In the genomic region with DNA sequence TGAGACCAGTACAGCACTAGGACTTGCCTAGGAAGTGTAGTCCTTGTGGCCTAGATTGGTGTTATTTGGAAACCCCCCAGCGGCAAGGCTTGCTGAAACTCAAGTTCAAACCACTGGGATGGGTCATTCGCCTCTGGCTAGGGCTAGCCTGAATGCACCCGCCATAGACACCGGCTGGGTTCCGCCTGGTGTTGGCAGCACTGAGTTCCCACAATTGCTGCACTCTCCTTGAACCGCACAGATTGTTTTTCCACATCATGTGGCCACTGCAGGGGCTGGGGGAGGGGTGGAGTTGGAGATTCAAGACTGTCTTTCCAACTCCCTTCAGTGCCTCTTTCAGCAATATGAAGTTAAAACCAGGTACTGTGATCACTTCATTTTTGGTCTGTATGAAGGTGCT, we compare ENCODE assay signal across 29 cellular contexts. TPM values are rescaled to one million over a fixed set of nuclear protein-coding genes. Genes with fewer than 3 reads are reported as not detected.
DNase-seq lines count a peak whose midpoint lies in the region; ATAC-seq, FAIRE-seq and TF ChIP-seq lines count a peak whose summit lies in the region.
"Had no signal": no experiment of that assay in that cellular context is flagged by ENCODE, and none has a peak within 500 bp of the region (broad histone marks: within the 10 kb centered on the region; RNA-seq: fewer than 3 reads in every experiment).

No MANE protein-coding gene starts in this region.

- no TSS peak for BruUV-seq in HepG2 (replicated peaks; lab: Mats Ljungman, UMichigan)

- in situ Hi-C loops in HepG2 (cut with HindIII; ENCODE audit: extremely low pct_ligation_motif_present, low pct_unique_long_range_greater_than_20kb): no loop called here
- in situ Hi-C loops in SK-MEL-5 (cut with HindIII; ENCODE audit: low pct_unique_long_range_greater_than_20kb, low sequenced_read_pairs): no loop called here

- no peaks in the 10 kb centered on the region for H3K4me1 Mint-ChIP-seq in endodermal cell

- no peak overlapping the region for H3K4me2 ChIP-seq in HepG2 (ENCODE audit: low read depth, low read length)
- H3K4me2 ChIP-seq: PC-9 had no signal

- CTCF ChIA-PET in HepG2 (lab: Yijun Ruan, JAX; ENCODE audit: low intra/inter-chr PET ratio, low total read pairs): no interaction called here

- TF ChIP-seq POLR2A in HepG2 (IDR thresholded peaks at IDR 0.05; ENCODE audit: insufficient read depth in 1 of 2, low read depth in 2 of 2, low read length in 2 of 2) (no peak), right lobe of liver (IDR thresholded peaks at IDR 0.05) (no peak)

- H3K27me3 Mint-ChIP-seq in endodermal cell (ENCODE audit: insufficient read depth): peaks cover 3% of the 10 kb centered on the region

- no peaks in the 10 kb centered on the region for H3K9me3 Mint-ChIP-seq in endodermal cell

- H3K9ac ChIP-seq in HepG2 (ENCODE audit: insufficient read depth, low read depth, low read length): no peak overlapping the region
- H3K9ac ChIP-seq in endodermal cell (ENCODE audit: extremely low read depth, low read length, poor library complexity, severe bottlenecking): no peak overlapping the region

- 85% methylated on average over 4 of the region's 6 CpGs for WGBS in HepG2 (ENCODE audit: low lambda C conversion rate)
- no CpG with 5 or more reads among the region's 6 CpGs for WGBS in right lobe of liver (ENCODE audit: insufficient coverage, low coverage, low lambda C conversion rate, missing lambda C conversion rate)
- 87 to 97% methylated on average over 4 to 6 of the region's 6 CpGs for WGBS in endodermal cell (ENCODE audit: insufficient coverage in 1 of 2, insufficient read length in 1 of 2), 2 experiments

- H2AFZ ChIP-seq in HepG2 (ENCODE audit: low read length): no peak overlapping the region
- H2AFZ ChIP-seq: PC-9 had no signal

- peaks cover 0 to 1% of the 10 kb centered on the region in 2 experiments; a peak in 1 of 5 replicates for H3K27me3 ChIP-seq in HepG2 (ENCODE audit: control insufficient read depth in 1 of 2, insufficient read depth in 2 of 2, low read length in 2 of 2)
- H3K27me3 ChIP-seq in right lobe of liver: no peaks in the 10 kb centered on the region
- H3K27me3 ChIP-seq in endodermal cell (ENCODE audit: control insufficient read depth, insufficient read depth, low read length, poor library complexity, severe bottlenecking): no peaks in the 10 kb centered on the region
- H3K27me3 ChIP-seq: MG63 had no signal

- POLR2A ChIA-PET in HepG2 (lab: Yijun Ruan, JAX): no interaction called here

- DNase-seq in HepG2 (ENCODE audit: low spot score): no peak
- DNase-seq in right lobe of liver: no peak
- DNase-seq in SK-MEL-5 (ENCODE audit: low read depth, low spot score): peak; percentile 65
- peak; percentile 63 for DNase-seq in endodermal cell
- no peak for DNase-seq in NCI-H1417 treated with DMSO at 0.1 percent for 48 hours (lab: John Stamatoyannopoulos, UW)
- DNase-seq in medulla oblongata (ENCODE audit: extremely low spot score): no peak
- no peak for DNase-seq in activated CD8-positive, alpha-beta memory T cell treated with anti-CD3 and anti-CD28 coated beads, Interleukin-2, amount 50 U/mL, for 4 hours
- DNase-seq in left lobe of liver (ENCODE audit: low spot score): no peak
- DNase-seq: 8988T; AML-193; C1 segment of cervical spinal cord; CD8-positive, alpha-beta T cell; DND-41; HCEC 1CT; IMR-90; Kasumi-1; MG63; NCI-H1417; NCI-H187; NCI-H446 treated with DMSO at 0.1 percent for 48 hours; NCI-H526 treated with DMSO at 0.1 percent for 48 hours; PC-9; SIG-M5 had no signal

- H3K36me3 ChIP-seq in HepG2 (replicated peaks in 1 of 2; ENCODE audit: control insufficient read depth in 1 of 2, insufficient read depth in 2 of 2, low read length in 2 of 2) (no peaks in the 10 kb centered on the region), right lobe of liver (no peaks in the 10 kb centered on the region), endodermal cell (ENCODE audit: control insufficient read depth, insufficient read depth, low read length) (no peaks in the 10 kb centered on the region)
- H3K36me3 ChIP-seq: MG63 had no signal

- no peak overlapping the region for H3K27ac ChIP-seq in HepG2 (ENCODE audit: extremely low read length, insufficient read depth, low read length)
- no peak overlapping the region for H3K27ac ChIP-seq in right lobe of liver
- no peak overlapping the region for H3K27ac ChIP-seq in endodermal cell (ENCODE audit: low read depth, low read length)
- H3K27ac ChIP-seq: PC-9, RWPE1 had no signal

- H3K4me1 ChIP-seq in HepG2 (ENCODE audit: insufficient read depth, low read length) (no peaks in the 10 kb centered on the region), right lobe of liver (no peaks in the 10 kb centered on the region), endodermal cell (ENCODE audit: control insufficient read depth, insufficient read depth, low read length) (no peaks in the 10 kb centered on the region)

- H4K20me1 ChIP-seq in HepG2 (ENCODE audit: insufficient read depth, low read length): no peaks in the 10 kb centered on the region

- no peak overlapping the region for H3K4me3 ChIP-seq in HepG2 (replicated peaks in 1 of 3; ENCODE audit: insufficient read depth in 1 of 3, low read depth in 2 of 3, low read length in 3 of 3)
- no peak overlapping the region for H3K4me3 ChIP-seq in right lobe of liver
- no peak overlapping the region for H3K4me3 ChIP-seq in endodermal cell (ENCODE audit: low read length)
- H3K4me3 ChIP-seq: MG63, PC-9 had no signal

- TF ChIP-seq CTCF in HepG2 (CRISPR knock-in tag; IDR thresholded peaks at IDR 0.05): no peak
- TF ChIP-seq CTCF in right lobe of liver (IDR thresholded peaks at IDR 0.05): no peak
- TF ChIP-seq CTCF in endodermal cell (conservative IDR thresholded peaks at IDR 0.05): peak; percentile 43

- H3K27ac Mint-ChIP-seq in endodermal cell: no peak overlapping the region
- H3K27ac Mint-ChIP-seq: CD8-positive, alpha-beta T cell had no signal

- no peaks in the 10 kb centered on the region for H3K79me2 ChIP-seq in HepG2 (ENCODE audit: insufficient read depth, low read length)

- H3K9me3 ChIP-seq in HepG2 (ENCODE audit: low read length): no peaks in the 10 kb centered on the region
- H3K9me3 ChIP-seq in right lobe of liver: no peaks in the 10 kb centered on the region
- no peaks in the 10 kb centered on the region for H3K9me3 ChIP-seq in endodermal cell (ENCODE audit: control insufficient read depth, low read length)
- H3K9me3 ChIP-seq: MG63 had no signal

- TF ChIP-seq RAD21 in HepG2 (CRISPR knock-in tag; IDR thresholded peaks at IDR 0.05): no peak

- no peak for TF ChIP-seq EP300 in HepG2 (IDR thresholded peaks at IDR 0.05; ENCODE audit: low read depth in 2 of 2, low read length in 2 of 2)
- no peak for TF ChIP-seq EP300 in HepG2 (CRISPR knock-in tag; IDR thresholded peaks at IDR 0.05; ENCODE audit: borderline replicate concordance)

- H3K36me3 Mint-ChIP-seq in endodermal cell (ENCODE audit: low read depth): no peaks in the 10 kb centered on the region
- H3K36me3 Mint-ChIP-seq: CD8-positive, alpha-beta T cell had no signal

- 0 out of 3 replicates have a peak, but pooled peaks have one; percentile 38 for ATAC-seq in HepG2
- no peak for ATAC-seq in right lobe of liver
- ATAC-seq in left lobe of liver: no peak
- ATAC-seq: CD8-positive, alpha-beta T cell; SK-N-SH treated with all-trans-retinoic acid at 6 μM for 48 hours had no signal

- no peak for FAIRE-seq in HepG2 (lab: Jason Lieb, UNC)
- FAIRE-seq: G401.6, GM19239, HTR-8/SVneo had no signal

- no peak overlapping the region for H3K4me3 Mint-ChIP-seq in endodermal cell
- H3K4me3 Mint-ChIP-seq: CD8-positive, alpha-beta T cell had no signal

- intact Hi-C loops in HepG2 (cut with micrococcal nuclease; ENCODE audit: unreplicated experiment) (no loop called here), right lobe of liver (cut with DNase I) (no loop called here)

TF ChIP-seq in HepG2, 621 proteins besides CTCF, POLR2A, EP300 and RAD21 (continues in another document):
- TF ChIP-seq, protein P1, sequence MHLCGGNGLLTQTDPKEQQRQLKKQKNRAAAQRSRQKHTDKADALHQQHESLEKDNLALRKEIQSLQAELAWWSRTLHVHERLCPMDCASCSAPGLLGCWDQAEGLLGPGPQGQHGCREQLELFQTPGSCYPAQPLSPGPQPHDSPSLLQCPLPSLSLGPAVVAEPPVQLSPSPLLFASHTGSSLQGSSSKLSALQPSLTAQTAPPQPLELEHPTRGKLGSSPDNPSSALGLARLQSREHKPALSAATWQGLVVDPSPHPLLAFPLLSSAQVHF (CRISPR knock-in tag; IDR thresholded peaks at IDR 0.05): no peak
- TF ChIP-seq PAX8 (CRISPR knock-in tag; IDR thresholded peaks at IDR 0.05; ENCODE audit: borderline replicate concordance): no peak

RNA-seq across cellular contexts. Expression of a gene that starts 43.1 kb away (rescaled TPM):
- total RNA-seq in HepG2 (2016; rRNA removed; fragmentation: Illumina TruSeq; extraction: Trizol): 0.08 and 0.11 TPM in 2 replicates
- total RNA-seq in HepG2 (2016; cell fraction: cytosol; rRNA removed; fragmentation: Illumina TruSeq; extraction: Trizol; ENCODE audit: low read depth): not detected in 2 replicates
- 0.06 and 0.21 TPM in 2 replicates for total RNA-seq in HepG2 (2016; cell fraction: insoluble cytoplasmic fraction; rRNA removed; fragmentation: Illumina TruSeq; extraction: Trizol)
- total RNA-seq in HepG2 (2016; cell fraction: membrane; rRNA removed; fragmentation: Illumina TruSeq; extraction: Trizol): 0.22 TPM in 1 of 2 replicates, not detected in the other
- total RNA-seq in HepG2 (2016; cell fraction: nucleus; rRNA removed; fragmentation: Illumina TruSeq; extraction: Trizol): 0.31 and 0.60 TPM in 2 replicates
- 0.01 TPM in 2 replicates for polyA plus RNA-seq in HepG2 (2011; rRNA removed)
- polyA plus RNA-seq in HepG2 (2011; cell fraction: cytosol; rRNA removed): 0.03 TPM in 1 of 2 replicates, not detected in the other
- 0.03 TPM in 1 of 2 replicates, not detected in the other for polyA plus RNA-seq in HepG2 (2011; cell fraction: nucleus; rRNA removed)
- 0.09 and 0.17 TPM in 2 replicates for polyA plus RNA-seq in HepG2 (2012)
- not detected in 2 replicates for polyA plus RNA-seq in HepG2 (2016; cell fraction: cytosol; fragmentation: Illumina TruSeq; extraction: Trizol; ENCODE audit: low read depth)
- 0.08 TPM in 1 of 2 replicates, not detected in the other for polyA plus RNA-seq in HepG2 (2016; cell fraction: insoluble cytoplasmic fraction; fragmentation: Illumina TruSeq; extraction: Trizol; ENCODE audit: low read depth)
- polyA plus RNA-seq in HepG2 (2016; cell fraction: membrane; fragmentation: Illumina TruSeq; extraction: Trizol; ENCODE audit: low read depth): not detected in 2 replicates
- polyA plus RNA-seq in HepG2 (2016; cell fraction: nucleus; fragmentation: Illumina TruSeq; extraction: Trizol; ENCODE audit: insufficient read depth, low read depth): 0.15 and 0.20 TPM in 2 replicates
- 0.07 TPM in 1 of 2 replicates, not detected in the other for polyA minus RNA-seq in HepG2 (2011; rRNA and poly(A)+ RNA removed; ENCODE audit: low replicate concordance)
- not detected in 2 replicates for polyA minus RNA-seq in HepG2 (2011; cell fraction: cytosol; rRNA and poly(A)+ RNA removed)
- polyA minus RNA-seq in HepG2 (2011; cell fraction: nucleus; rRNA and poly(A)+ RNA removed): 0.25 and 0.26 TPM in 2 replicates
- under 1 TPM; 0.18 to 0.44 (median 0.26) TPM for total RNA-seq in right lobe of liver
- not detected in 2 replicates for total RNA-seq in SK-MEL-5 (2014; rRNA removed; shearing (Covaris generic))
- polyA plus RNA-seq in SK-MEL-5 (2015; cell fraction: cytosol; rRNA removed): not detected in 2 replicates
- polyA plus RNA-seq in SK-MEL-5 (2015; cell fraction: nucleus; rRNA removed): not detected in 2 replicates
- total RNA-seq in endodermal cell: not detected
- polyA plus RNA-seq in endodermal cell (2013, experiment 1 of 2): not detected
- not detected for polyA plus RNA-seq in endodermal cell (2013, experiment 2 of 2)
- total RNA-seq in left lobe of liver: 0.40 TPM
- total RNA-seq: CD8-positive, alpha-beta T cell; IMR-90; PC-9 had no signal
- polyA plus RNA-seq: AG04450, IMR-90 had no signal

Comparison
In these comparisons a context has a peak if more than half of its experiments do, and no peak if none do; other contexts are left out.
1. DNase-seq: peak in SK-MEL-5 (single experiment) and endodermal cell (single experiment); none in HepG2 (single experiment), right lobe of liver (0 of 3), NCI-H1417 treated with DMSO at 0.1 percent for 48 hours (single experiment), medulla oblongata (single experiment), activated CD8-positive, alpha-beta memory T cell treated with anti-CD3 and anti-CD28 coated beads, Interleukin-2, amount 50 U/mL, for 4 hours (single experiment) and left lobe of liver (single experiment).